Comparison of ENCODE assay signal across 8 cellular contexts in the genomic region with DNA sequence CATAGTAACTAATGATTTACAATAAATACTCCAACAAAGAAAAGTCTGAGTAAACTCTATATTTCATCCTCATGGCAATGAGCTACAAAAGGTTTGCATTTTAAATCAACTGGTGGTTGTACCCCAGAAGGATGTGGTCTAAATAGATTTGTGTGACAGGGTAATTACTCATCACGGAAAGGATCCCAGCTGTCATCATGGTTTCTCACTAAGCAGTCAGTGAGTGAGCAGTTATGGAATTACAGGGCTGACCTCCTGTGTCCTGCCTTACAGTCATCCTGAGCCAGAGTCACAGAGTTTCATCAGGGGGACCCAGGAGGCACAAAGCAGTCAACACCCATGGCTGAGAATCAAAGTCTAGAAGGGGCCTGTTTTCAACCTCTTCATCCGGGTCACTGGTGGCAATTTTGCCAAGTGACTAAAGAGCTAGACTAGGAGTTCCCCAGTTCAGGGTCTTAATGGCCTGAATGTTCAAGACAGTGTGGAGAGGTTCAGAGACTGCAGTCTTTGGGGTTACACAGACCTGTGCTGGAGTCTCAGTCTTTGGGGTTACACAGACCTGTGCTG.
DNase-seq lines count a peak whose midpoint lies in the region; ATAC-seq lines count a peak whose summit lies in the region.

No MANE protein-coding gene starts in this region.

- peaks cover 12% of the 10 kb centered on the region for H3K9me3 Mint-ChIP-seq in activated naive CD8-positive, alpha-beta T cell treated with anti-CD3 and anti-CD28 coated beads, Interleukin-2, amount 10 ng/mL, durations not matched to agents 7 days and 5 days

- ATAC-seq in GM21526 (IDR thresholded peaks at IDR 0.05; ENCODE audit: low FRiP score, unreplicated experiment), result peak; percentile 84
- peak; percentile 95 for ATAC-seq in activated naive CD8-positive, alpha-beta T cell treated with anti-CD3 and anti-CD28 coated beads, Interleukin-2, amount 10 ng/mL, durations not matched to agents 7 days and 5 days (ENCODE audit: low read depth)

- peaks cover 40% of the 10 kb centered on the region for H3K4me1 Mint-ChIP-seq in activated naive CD8-positive, alpha-beta T cell treated with anti-CD3 and anti-CD28 coated beads, Interleukin-2, amount 10 ng/mL, durations not matched to agents 7 days and 5 days

- peaks cover 20% of the 10 kb centered on the region for H3K36me3 Mint-ChIP-seq in activated naive CD8-positive, alpha-beta T cell treated with anti-CD3 and anti-CD28 coated beads, Interleukin-2, amount 10 ng/mL, durations not matched to agents 7 days and 5 days

- H3K27me3 Mint-ChIP-seq in activated naive CD8-positive, alpha-beta T cell treated with anti-CD3 and anti-CD28 coated beads, Interleukin-2, amount 10 ng/mL, durations not matched to agents 7 days and 5 days, result no peaks in the 10 kb centered on the region

- peak overlapping the region; percentile 93 for H3K27ac Mint-ChIP-seq in activated naive CD8-positive, alpha-beta T cell treated with anti-CD3 and anti-CD28 coated beads, Interleukin-2, amount 10 ng/mL, durations not matched to agents 7 days and 5 days

- POLR2A ChIA-PET in activated naive CD8-positive, alpha-beta T cell treated with anti-CD3 and anti-CD28 coated beads, Interleukin-2, amount 10 ng/mL, durations not matched to agents 7 days and 5 days (lab: Charles Lee), result interaction anchor here (0.6 to 2.9 kb wide), 11 partner anchors 10 to 685 kb away, joined by 3 to 24 read pairs (median 6); a partner anchor contains a TSS

- peak; percentile 55 for DNase-seq in GM04504 (ENCODE audit: low read depth)
- DNase-seq in HS-27A (ENCODE audit: low read depth), result peak; percentile 69
- DNase-seq in activated naive CD8-positive, alpha-beta T cell treated with anti-CD3 and anti-CD28 coated beads, Interleukin-2, amount 10 ng/mL, durations not matched to agents 7 days and 5 days, result peak; percentile 58
- DNase-seq in smooth muscle cell of the brain vasculature (ENCODE audit: low read depth, low spot score), result peak; percentile 29
- no peak for DNase-seq in RPMI8226
- no peak for DNase-seq in G401 (ENCODE audit: low spot score)
- no peak for DNase-seq in T-helper 9 cell

- in situ Hi-C loops in G401 (cut with HindIII; ENCODE audit: low sequenced_read_pairs), result no loop called here

- peak overlapping the region; percentile 50 for H3K4me3 Mint-ChIP-seq in activated naive CD8-positive, alpha-beta T cell treated with anti-CD3 and anti-CD28 coated beads, Interleukin-2, amount 10 ng/mL, durations not matched to agents 7 days and 5 days

Comparison
In these comparisons a context has a peak if more than half of its experiments do, and no peak if none do; other contexts are left out.
1. DNase-seq: peak in GM04504 (single experiment), HS-27A (single experiment), activated naive CD8-positive, alpha-beta T cell treated with anti-CD3 and anti-CD28 coated beads, Interleukin-2, amount 10 ng/mL, durations not matched to agents 7 days and 5 days (single experiment) and smooth muscle cell of the brain vasculature (single experiment); none in RPMI8226 (single experiment), G401 (single experiment) and T-helper 9 cell (single experiment).